Comparison of ENCODE assay signal across 8 cellular contexts in genomic region chr5:90590-91547, GRCh38. TPM values are rescaled to one million over a fixed set of nuclear protein-coding genes. Genes with fewer than 3 reads are reported as not detected.
DNase-seq lines count a peak whose midpoint lies in the region; ATAC-seq and TF ChIP-seq lines count a peak whose summit lies in the region.

No MANE protein-coding gene starts in this region.

- peak overlapping the region; percentile 65 for H2AFZ ChIP-seq in smooth muscle cell (ENCODE audit: low read depth)

- peak overlapping the region; percentile 90 for H3K4me2 ChIP-seq in smooth muscle cell

- no peak overlapping the region for H3K9ac ChIP-seq in smooth muscle cell (ENCODE audit: low read depth)

- 70% methylated on average over 18 of the region's 18 CpGs for WGBS in smooth muscle cell (ENCODE audit: low lambda C conversion rate)

- H3K9me3 ChIP-seq in HEK293 (ENCODE audit: control insufficient read depth, insufficient read depth, low read depth, low read length) = no peaks in the 10 kb centered on the region
- H3K9me3 ChIP-seq in smooth muscle cell (replicated peaks; ENCODE audit: low read depth) = no peaks in the 10 kb centered on the region

- H3K4me1 ChIP-seq in HEK293 (ENCODE audit: control insufficient read depth, insufficient read depth, low read length) (peaks cover 11% of the 10 kb centered on the region), smooth muscle cell (ENCODE audit: low read depth) (peaks cover 7% of the 10 kb centered on the region)

- peaks cover 9% of the 10 kb centered on the region for H4K20me1 ChIP-seq in smooth muscle cell (ENCODE audit: low read depth)

- peaks cover 14% of the 10 kb centered on the region for H3K27me3 ChIP-seq in smooth muscle cell (ENCODE audit: low read depth)

- CTCF ChIA-PET in HEK293 (lab: Yijun Ruan, JAX) = interaction anchor here (0.6 to 1.2 kb wide), 4 partner anchors 9 to 791 kb away, joined by 3 to 4 read pairs (median 3); no protein-coding TSS in a partner anchor

- ATAC-seq in esophagus mucosa (peak; percentile 35), HG03045 (IDR thresholded peaks at IDR 0.05; ENCODE audit: unreplicated experiment) (no peak), HG03469 (IDR thresholded peaks at IDR 0.05; ENCODE audit: unreplicated experiment) (no peak)

- no peaks in the 10 kb centered on the region for H3F3A ChIP-seq in smooth muscle cell (ENCODE audit: low read depth)

- DNase-seq in NCI-H510A treated with DMSO at 0.1 percent for 48 hours (lab: John Stamatoyannopoulos, UW) (peak; percentile 92), smooth muscle cell (lab: John Stamatoyannopoulos, UW; ENCODE audit: unreplicated experiment) (no peak), NCI-H1436 (lab: John Stamatoyannopoulos, UW) (no peak), putamen (ENCODE audit: low spot score) (no peak)

- no peak overlapping the region for H3K4me3 ChIP-seq in HEK293 (ENCODE audit: low read depth, low read length)
- H3K4me3 ChIP-seq in smooth muscle cell = no peak overlapping the region

- no peaks in the 10 kb centered on the region for H3K79me2 ChIP-seq in smooth muscle cell (ENCODE audit: low read depth)

- H3K27ac ChIP-seq in HEK293 (ENCODE audit: extremely low read depth, low read depth, low read length) (peak overlapping the region; percentile 70; the same call in 1 of the 2 replicates), smooth muscle cell (ENCODE audit: low read depth) (no peak overlapping the region)

- TF ChIP-seq CTCF in HEK293 (tag by site-specific recombination; IDR thresholded peaks at IDR 0.05) = no peak
- no peak for TF ChIP-seq CTCF in smooth muscle cell (IDR thresholded peaks at IDR 0.05; ENCODE audit: borderline replicate concordance, insufficient read depth, poor library complexity, severe bottlenecking)

- POLR2A ChIA-PET in HEK293 (lab: Yijun Ruan, JAX) = interaction anchor here (0.9 to 1.1 kb wide), 3 partner anchors 37 to 127 kb away, joined by 3 to 4 read pairs (median 3); partner anchors contain the start of genes CCDC127 and SDHA

- H3K36me3 ChIP-seq in HEK293 (ENCODE audit: control insufficient read depth in 2 of 2, insufficient read depth in 1 of 2, low read length in 2 of 2) (no peaks in the 10 kb centered on the region), smooth muscle cell (ENCODE audit: low read depth) (no peaks in the 10 kb centered on the region)

TF ChIP-seq in HEK293, 187 proteins besides CTCF, POLR2A, EP300 and RAD21 (continues in another document):
- TF ChIP-seq ZNF843 (tag by site-specific recombination; IDR thresholded peaks at IDR 0.05) (no peak), WT1 (tag by site-specific recombination; IDR thresholded peaks at IDR 0.05) (peak; percentile 60; the same call in 1 of the 2 replicates), ZNF747 (tag by site-specific recombination; IDR thresholded peaks at IDR 0.05) (no peak), KLF1 (tag by site-specific recombination; IDR thresholded peaks at IDR 0.05) (peak; percentile 41), KLF10 (tag by site-specific recombination; IDR thresholded peaks at IDR 0.05) (no peak), ZNF560 (tag by site-specific recombination; IDR thresholded peaks at IDR 0.05; ENCODE audit: borderline replicate concordance) (no peak), ZBTB48 (tag by site-specific recombination; IDR thresholded peaks at IDR 0.05) (peak; percentile 96), ZNF544 (tag by site-specific recombination; IDR thresholded peaks at IDR 0.05) (no peak), GLIS1 (tag by site-specific recombination; IDR thresholded peaks at IDR 0.05) (peak; percentile 68), KLF16 (tag by site-specific recombination; IDR thresholded peaks at IDR 0.05) (no peak), ZNF549 (tag by site-specific recombination; IDR thresholded peaks at IDR 0.05) (no peak), SCRT2 (tag by site-specific recombination; IDR thresholded peaks at IDR 0.05) (no peak), BCL11A (tag by site-specific recombination; IDR thresholded peaks at IDR 0.05; ENCODE audit: low read depth) (no peak), ZNF280D (tag by site-specific recombination; IDR thresholded peaks at IDR 0.05) (no peak), ZNF830 (tag by site-specific recombination; IDR thresholded peaks at IDR 0.05; ENCODE audit: low read depth) (no peak), KLF7 (tag by site-specific recombination; IDR thresholded peaks at IDR 0.05; ENCODE audit: borderline replicate concordance) (no peak), ZNF623 (tag by site-specific recombination; IDR thresholded peaks at IDR 0.05) (no peak), ZNF350 (tag by site-specific recombination; IDR thresholded peaks at IDR 0.05) (no peak), SP7 (tag by site-specific recombination; IDR thresholded peaks at IDR 0.05) (no peak), ZNF677 (tag by site-specific recombination; IDR thresholded peaks at IDR 0.05) (no peak), ZNF768 (tag by site-specific recombination; IDR thresholded peaks at IDR 0.05) (no peak), ZFP41 (tag by site-specific recombination; IDR thresholded peaks at IDR 0.05; ENCODE audit: borderline replicate concordance) (no peak), GLIS2 (tag by site-specific recombination; IDR thresholded peaks at IDR 0.05) (peak; percentile 72)
- TF ChIP-seq, protein P1, sequence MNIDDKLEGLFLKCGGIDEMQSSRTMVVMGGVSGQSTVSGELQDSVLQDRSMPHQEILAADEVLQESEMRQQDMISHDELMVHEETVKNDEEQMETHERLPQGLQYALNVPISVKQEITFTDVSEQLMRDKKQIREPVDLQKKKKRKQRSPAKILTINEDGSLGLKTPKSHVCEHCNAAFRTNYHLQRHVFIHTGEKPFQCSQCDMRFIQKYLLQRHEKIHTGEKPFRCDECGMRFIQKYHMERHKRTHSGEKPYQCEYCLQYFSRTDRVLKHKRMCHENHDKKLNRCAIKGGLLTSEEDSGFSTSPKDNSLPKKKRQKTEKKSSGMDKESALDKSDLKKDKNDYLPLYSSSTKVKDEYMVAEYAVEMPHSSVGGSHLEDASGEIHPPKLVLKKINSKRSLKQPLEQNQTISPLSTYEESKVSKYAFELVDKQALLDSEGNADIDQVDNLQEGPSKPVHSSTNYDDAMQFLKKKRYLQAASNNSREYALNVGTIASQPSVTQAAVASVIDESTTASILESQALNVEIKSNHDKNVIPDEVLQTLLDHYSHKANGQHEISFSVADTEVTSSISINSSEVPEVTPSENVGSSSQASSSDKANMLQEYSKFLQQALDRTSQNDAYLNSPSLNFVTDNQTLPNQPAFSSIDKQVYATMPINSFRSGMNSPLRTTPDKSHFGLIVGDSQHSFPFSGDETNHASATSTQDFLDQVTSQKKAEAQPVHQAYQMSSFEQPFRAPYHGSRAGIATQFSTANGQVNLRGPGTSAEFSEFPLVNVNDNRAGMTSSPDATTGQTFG (tag by site-specific recombination; IDR thresholded peaks at IDR 0.05; ENCODE audit: borderline replicate concordance) = no peak
- TF ChIP-seq, protein P2, sequence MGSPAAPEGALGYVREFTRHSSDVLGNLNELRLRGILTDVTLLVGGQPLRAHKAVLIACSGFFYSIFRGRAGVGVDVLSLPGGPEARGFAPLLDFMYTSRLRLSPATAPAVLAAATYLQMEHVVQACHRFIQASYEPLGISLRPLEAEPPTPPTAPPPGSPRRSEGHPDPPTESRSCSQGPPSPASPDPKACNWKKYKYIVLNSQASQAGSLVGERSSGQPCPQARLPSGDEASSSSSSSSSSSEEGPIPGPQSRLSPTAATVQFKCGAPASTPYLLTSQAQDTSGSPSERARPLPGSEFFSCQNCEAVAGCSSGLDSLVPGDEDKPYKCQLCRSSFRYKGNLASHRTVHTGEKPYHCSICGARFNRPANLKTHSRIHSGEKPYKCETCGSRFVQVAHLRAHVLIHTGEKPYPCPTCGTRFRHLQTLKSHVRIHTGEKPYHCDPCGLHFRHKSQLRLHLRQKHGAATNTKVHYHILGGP (tag by site-specific recombination; IDR thresholded peaks at IDR 0.05) = no peak

RNA-seq across cellular contexts. Expression of gene PLEKHG4B, which starts 1.1 kb away (rescaled TPM):
- 0.36 TPM for total RNA-seq in esophagus mucosa
- total RNA-seq in smooth muscle cell = 6.3 and 17.9 TPM in 2 replicates
- 12.1 and 15.8 TPM in 2 replicates for polyA plus RNA-seq in smooth muscle cell
